1 cellular context compared by ENCODE assay signal in the genomic region with DNA sequence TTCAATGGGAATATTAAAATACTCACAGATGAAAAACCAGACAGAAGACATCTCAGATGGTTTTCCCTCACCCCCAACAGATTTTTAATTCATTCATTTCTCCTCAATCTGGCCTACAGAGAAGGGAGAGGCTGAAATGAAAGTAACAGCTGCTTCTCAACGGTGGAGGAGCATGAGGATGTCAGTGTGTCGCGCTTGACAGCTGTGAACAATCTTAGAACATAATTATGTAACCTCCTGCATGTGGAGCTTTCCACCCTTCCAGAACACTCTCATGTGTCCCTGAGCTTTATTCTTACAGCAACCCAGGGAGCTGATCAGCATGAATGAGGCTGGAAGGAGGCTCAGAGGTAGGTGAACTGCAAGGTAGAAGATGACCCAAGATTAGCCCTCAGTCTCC.
TF ChIP-seq lines count a peak whose summit lies in the region.

No MANE protein-coding gene starts in this region.

TF ChIP-seq in SK-N-SH, 30 proteins besides CTCF, POLR2A, EP300 and RAD21 (continued from another document):
- TF ChIP-seq REST (IDR thresholded peaks at IDR 0.05; ENCODE audit: low read depth, low read length) (no peak), GABPA (IDR thresholded peaks at IDR 0.05; ENCODE audit: low read depth) (no peak), YY1 (IDR thresholded peaks at IDR 0.05; ENCODE audit: low read depth) (no peak), EZH2phosphoT487 (IDR thresholded peaks at IDR 0.05; ENCODE audit: borderline replicate concordance, low read depth) (no peak)
